ENCODE assay signal across 15 cellular contexts in the genomic region with DNA sequence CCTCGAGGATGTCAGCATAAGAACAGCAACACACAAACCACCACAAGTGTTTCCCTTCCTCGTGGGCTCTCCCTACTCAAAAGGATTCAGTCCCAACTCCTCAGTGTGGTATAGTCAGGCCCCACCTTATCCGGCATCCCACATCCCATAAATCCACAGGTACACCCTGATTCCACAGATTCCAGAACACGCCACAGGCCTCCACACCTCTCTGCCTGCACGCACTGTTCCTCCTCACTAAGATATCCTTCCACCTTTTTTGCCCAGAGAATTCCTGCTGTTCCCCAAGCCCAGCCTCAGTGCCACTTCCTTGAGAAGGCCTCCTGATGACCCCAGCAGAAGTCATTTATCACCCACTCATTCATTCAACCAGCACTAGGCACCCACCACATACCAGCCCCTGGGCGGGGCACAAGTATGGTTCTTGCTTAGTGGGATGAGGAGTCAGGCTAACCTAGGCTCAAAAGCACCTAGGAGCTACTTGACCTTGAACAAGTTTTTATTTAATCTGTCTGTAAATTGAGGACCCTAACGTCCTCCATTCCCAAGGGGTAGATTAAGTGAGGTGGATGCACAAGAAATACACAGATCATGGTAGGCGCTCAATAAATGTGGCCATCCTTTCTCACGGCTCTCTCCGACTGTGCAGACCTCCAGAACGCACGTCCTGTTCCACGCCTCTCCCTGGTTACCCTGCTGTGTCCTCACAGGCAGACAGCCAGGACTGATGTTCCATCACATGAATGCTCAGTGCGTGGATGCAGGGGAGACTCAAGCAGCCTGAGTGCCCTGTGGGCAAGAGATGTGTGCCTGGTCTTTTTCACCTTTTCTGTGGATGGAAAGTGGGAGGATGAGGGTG. TPM values are rescaled to one million over a fixed set of nuclear protein-coding genes. Genes with fewer than 3 reads are reported as not detected.
A peak's percentile ranks its signal among the peaks of the same experiment; 100 is the strongest.
DNase-seq lines count a peak whose midpoint lies in the region; ATAC-seq, FAIRE-seq and TF ChIP-seq lines count a peak whose summit lies in the region.
"Had no signal": no experiment of that assay in that cellular context is flagged by ENCODE, and none has a peak within 500 bp of the region (broad histone marks: within the 10 kb centered on the region; RNA-seq: fewer than 3 reads in every experiment).

No MANE protein-coding gene starts in this region.

- peaks cover 53% of the 10 kb centered on the region for H3K27me3 Mint-ChIP-seq in activated naive CD4-positive, alpha-beta T cell treated with anti-CD3 and anti-CD28 coated beads, Interleukin-2, amount 50 U/mL, for 24 hours
- H3K27me3 Mint-ChIP-seq in activated naive CD8-positive, alpha-beta T cell: peaks cover 47% of the 10 kb centered on the region
- peaks cover 26 to 46% (median 32%) of the 10 kb centered on the region in 3 donors for H3K27me3 Mint-ChIP-seq in immature natural killer cell (ENCODE audit: low read depth in 3 of 3)

- peak; percentile 53 for FAIRE-seq in urothelium cell line (lab: Jason Lieb, UNC)

- peaks cover 21% of the 10 kb centered on the region for H3K4me1 Mint-ChIP-seq in activated naive CD4-positive, alpha-beta T cell treated with anti-CD3 and anti-CD28 coated beads, Interleukin-2, amount 50 U/mL, for 24 hours
- H3K4me1 Mint-ChIP-seq in activated naive CD8-positive, alpha-beta T cell (ENCODE audit: low read depth): peaks cover 18% of the 10 kb centered on the region
- H3K4me1 Mint-ChIP-seq in immature natural killer cell: peaks cover 0 to 16% of the 10 kb centered on the region in 2 donors

- H3K36me3 Mint-ChIP-seq in activated naive CD4-positive, alpha-beta T cell treated with anti-CD3 and anti-CD28 coated beads, Interleukin-2, amount 50 U/mL, for 24 hours: no peaks in the 10 kb centered on the region
- H3K36me3 Mint-ChIP-seq in activated naive CD8-positive, alpha-beta T cell: no peaks in the 10 kb centered on the region
- no peaks in the 10 kb centered on the region for H3K36me3 Mint-ChIP-seq in immature natural killer cell

- peak overlapping the region; percentile 83 for H3K4me3 Mint-ChIP-seq in activated naive CD4-positive, alpha-beta T cell treated with anti-CD3 and anti-CD28 coated beads, Interleukin-2, amount 50 U/mL, for 24 hours
- peak overlapping the region; percentile 85 for H3K4me3 Mint-ChIP-seq in activated naive CD8-positive, alpha-beta T cell
- H3K4me3 Mint-ChIP-seq in immature natural killer cell: peak overlapping the region; percentile 43 to 76 (median 72)

- no peak for TF ChIP-seq CTCF in omental fat pad (IDR thresholded peaks at IDR 0.05)

- no peak for DNase-seq in activated naive CD4-positive, alpha-beta T cell (lab: John Stamatoyannopoulos, UW)
- DNase-seq in immature natural killer cell: no peak
- no peak for DNase-seq in urothelium cell line (ENCODE audit: low spot score)
- DNase-seq in stimulated activated CD4-positive, alpha-beta T cell treated with anti-CD3 and anti-CD28 coated beads, Interleukin-2, amount 100 ng/mL, for 24 hours: no peak
- no peak for DNase-seq in omental fat pad (ENCODE audit: low spot score)
- DNase-seq: activated CD4-positive, alpha-beta T cell treated with anti-CD3 and anti-CD28 coated beads for 4 hours; activated naive CD8-positive, alpha-beta T cell treated with anti-CD3 and anti-CD28 coated beads, Interleukin-2, amount 10 ng/mL, durations not matched to agents 7 days and 5 days; EL; erythroblast; NCI-H1105; stimulated activated CD4-positive, alpha-beta T cell treated with anti-CD3 and anti-CD28 coated beads, Interleukin-12 subunit alpha, Interleukin-12 subunit beta, amount 100 ng/mL, for 4 hours; trophoblast cell had no signal

- ATAC-seq in HG03025 (IDR thresholded peaks at IDR 0.05; ENCODE audit: low FRiP score, unreplicated experiment) (no peak), omental fat pad (ENCODE audit: low FRiP score) (no peak)

- no peaks in the 10 kb centered on the region for H3K9me3 Mint-ChIP-seq in activated naive CD4-positive, alpha-beta T cell treated with anti-CD3 and anti-CD28 coated beads, Interleukin-2, amount 50 U/mL, for 24 hours
- no peaks in the 10 kb centered on the region for H3K9me3 Mint-ChIP-seq in activated naive CD8-positive, alpha-beta T cell (ENCODE audit: low read depth)
- H3K9me3 Mint-ChIP-seq in immature natural killer cell: no peaks in the 10 kb centered on the region
- H3K9me3 Mint-ChIP-seq: activated naive CD8-positive, alpha-beta T cell treated with anti-CD3 and anti-CD28 coated beads, Interleukin-2, amount 10 ng/mL, durations not matched to agents 7 days and 5 days had no signal

- no peak overlapping the region for H3K27ac Mint-ChIP-seq in activated naive CD4-positive, alpha-beta T cell treated with anti-CD3 and anti-CD28 coated beads, Interleukin-2, amount 50 U/mL, for 24 hours
- H3K27ac Mint-ChIP-seq in activated naive CD8-positive, alpha-beta T cell: no peak overlapping the region
- H3K27ac Mint-ChIP-seq in immature natural killer cell: no peak overlapping the region
- H3K27ac Mint-ChIP-seq: activated naive CD8-positive, alpha-beta T cell treated with anti-CD3 and anti-CD28 coated beads, Interleukin-2, amount 10 ng/mL, durations not matched to agents 7 days and 5 days had no signal

RNA-seq across cellular contexts. Expression of gene KCNJ4, which starts 2.1 kb away (rescaled TPM):
- not detected for polyA plus RNA-seq in immature natural killer cell
- under 1 TPM in 2 of 4 donors, not detected in 2; 0.28 to 0.84 TPM for total RNA-seq in omental fat pad
- total RNA-seq: activated naive CD8-positive, alpha-beta T cell treated with anti-CD3 and anti-CD28 coated beads, Interleukin-2, amount 10 ng/mL, durations not matched to agents 7 days and 5 days had no signal

RNA-seq across cellular contexts. Expression of gene KDELR3, which starts 10.8 kb away (rescaled TPM):
- polyA plus RNA-seq in immature natural killer cell: under 1 TPM in 1 of 3 donors, not detected in 2; 0.56 TPM
- 10 to 100 TPM; 10.2 to 30.6 (median 15.1) TPM for total RNA-seq in omental fat pad

RNA-seq across cellular contexts. Expression of gene DDX17, which starts 49.0 kb away (rescaled TPM):
- polyA plus RNA-seq in immature natural killer cell: 10 to 100 TPM; 25.9 to 59.1 (median 26.9) TPM
- 100 to 1,000 TPM; 330 to 572 (median 383) TPM for total RNA-seq in omental fat pad
